ENCODE assay signal across 1 cellular context in genomic region chr5:141668601-141669265, GRCh38.
TF ChIP-seq lines count a peak whose summit lies in the region.

No MANE protein-coding gene starts in this region.

TF ChIP-seq in HepG2, 621 proteins besides CTCF, POLR2A, EP300 and RAD21:
- no peak for TF ChIP-seq ZFX (CRISPR knock-in tag; IDR thresholded peaks at IDR 0.05; ENCODE audit: low read depth)
- TF ChIP-seq ZSCAN9 (CRISPR knock-in tag; IDR thresholded peaks at IDR 0.05; ENCODE audit: borderline replicate concordance): no peak
- TF ChIP-seq MAX (IDR thresholded peaks at IDR 0.05): no peak
- TF ChIP-seq CREB1 (IDR thresholded peaks at IDR 0.05): peak; percentile 88
- TF ChIP-seq CREB1 (CRISPR knock-in tag; IDR thresholded peaks at IDR 0.05): no peak
- TF ChIP-seq ZFY (CRISPR knock-in tag; IDR thresholded peaks at IDR 0.05): no peak
